1 cellular context compared by ENCODE assay signal in genomic region chrX:101415180-101416130, GRCh38.
TF ChIP-seq lines count a peak whose summit lies in the region.

No MANE protein-coding gene starts in this region.

TF ChIP-seq in H1, 55 proteins besides CTCF, POLR2A, EP300 and RAD21:
- TF ChIP-seq TBP (IDR thresholded peaks at IDR 0.05; ENCODE audit: low read depth, low read length) (0 out of 2 replicates have a peak, but pooled peaks have one; percentile 38), JUN (IDR thresholded peaks at IDR 0.05; ENCODE audit: low read depth, low read length) (no peak), EZH2 (IDR thresholded peaks at IDR 0.05; ENCODE audit: low read depth, low read length, severe bottlenecking) (no peak)
TF ChIP-seq in H1: peak in this region for 1.
